Comparison of ENCODE assay signal across 9 cellular contexts in genomic region chr19:6458695-6459355, GRCh38. TPM values are rescaled to one million over a fixed set of nuclear protein-coding genes. Genes with fewer than 3 reads are reported as not detected.
DNase-seq lines count a peak whose midpoint lies in the region; ATAC-seq, FAIRE-seq and TF ChIP-seq lines count a peak whose summit lies in the region.
"Had no signal": no experiment of that assay in that cellular context is flagged by ENCODE, and none has a peak within 500 bp of the region (broad histone marks: within the 10 kb centered on the region; RNA-seq: fewer than 3 reads in every experiment).

No MANE protein-coding gene starts in this region.

- ATAC-seq in gastrocnemius medialis, result no peak

- DNase-seq in GM20000 (ENCODE audit: low spot score) (peak; percentile 37), left ventricle myocardium inferior (no peak), gastrocnemius medialis (no peak), RCC 7860 (ENCODE audit: low spot score) (no peak), DMS153 treated with DMSO at 0.1 percent for 48 hours (lab: John Stamatoyannopoulos, UW; ENCODE audit: unreplicated experiment) (no peak)
- no peak for DNase-seq in activated CD4-positive, CD25-positive, alpha-beta regulatory T cell treated with anti-CD3 and anti-CD28 coated beads, Interleukin-2, amount 50 U/mL, for 72 hours
- no peak for DNase-seq in activated CD4-positive, alpha-beta T cell treated with anti-CD3 and anti-CD28 coated beads, Interleukin-2, amount 50 U/mL, for 1 hour

- H3K27me3 ChIP-seq in left ventricle myocardium inferior (ENCODE audit: low read depth) (peaks cover 20% of the 10 kb centered on the region), gastrocnemius medialis (peaks cover 3 to 8% (median 8%) of the 10 kb centered on the region in 3 donors)

- H3K4me3 ChIP-seq in left ventricle myocardium inferior, result peak overlapping the region; percentile 80
- peak overlapping the region; percentile 64 to 82 (median 71) for H3K4me3 ChIP-seq in gastrocnemius medialis

- H3K27ac ChIP-seq in VCaP (peak overlapping the region; percentile 69), left ventricle myocardium inferior (replicated peaks) (peak overlapping the region; percentile 80), gastrocnemius medialis (peak overlapping the region; percentile 78 to 81 (median 80))

- no peak for TF ChIP-seq POLR2A in gastrocnemius medialis (IDR thresholded peaks at IDR 0.05)

- FAIRE-seq in RCC 7860 (lab: Jason Lieb, UNC), result no peak
- FAIRE-seq: TTC549 had no signal

- no peak for TF ChIP-seq CTCF in GM20000 (IDR thresholded peaks at IDR 0.05; ENCODE audit: extremely low read depth, missing control alignments)
- TF ChIP-seq CTCF in VCaP (conservative IDR thresholded peaks at IDR 0.05), result no peak
- TF ChIP-seq CTCF in left ventricle myocardium inferior (IDR thresholded peaks at IDR 0.05; ENCODE audit: borderline replicate concordance), result no peak
- no peak for TF ChIP-seq CTCF in gastrocnemius medialis (IDR thresholded peaks at IDR 0.05 in 4 of 5, conservative IDR thresholded peaks at IDR 0.05 in 1 of 5)

- in situ Hi-C loops in gastrocnemius medialis (cut with MboI; ENCODE audit: low sequenced_read_pairs in 4 of 4), result no loop called here

- H3K36me3 ChIP-seq in left ventricle myocardium inferior (peaks cover 32% of the 10 kb centered on the region), gastrocnemius medialis (peaks cover 5 to 25% of the 10 kb centered on the region in 2 donors)

- peaks cover 11% of the 10 kb centered on the region for H3K9me3 ChIP-seq in left ventricle myocardium inferior (replicated peaks)
- no peaks in the 10 kb centered on the region for H3K9me3 ChIP-seq in gastrocnemius medialis

- intact Hi-C loops in left ventricle myocardium inferior (cut with micrococcal nuclease) (no loop called here), gastrocnemius medialis (cut with DNase I; ENCODE audit: low total_unique reads) (loop anchor here (5.0 to 10.0 kb wide), 2 partner anchors 73 to 276 kb away; partner anchors contain the start of genes GPR108, TNFSF9 and TRIP10)

- H3K4me1 ChIP-seq in left ventricle myocardium inferior, result peaks cover 30% of the 10 kb centered on the region
- H3K4me1 ChIP-seq in gastrocnemius medialis, result peaks cover 5 to 14% of the 10 kb centered on the region in 2 donors

RNA-seq across cellular contexts. Expression of gene SLC25A23, which starts 0.8 kb away (rescaled TPM):
- 116 TPM for total RNA-seq in left ventricle myocardium inferior
- 10 to 100 TPM; 61.7 to 73.6 (median 65.0) TPM for total RNA-seq in gastrocnemius medialis

RNA-seq across cellular contexts. Expression of gene CRB3, which starts 5.2 kb away (rescaled TPM):
- total RNA-seq in left ventricle myocardium inferior, result not detected
- total RNA-seq in gastrocnemius medialis, result under 1 TPM in 1 of 4 donors, not detected in 3; 0.75 TPM

RNA-seq across cellular contexts. Expression of gene DENND1C, which starts 22.8 kb away (rescaled TPM):
- total RNA-seq in left ventricle myocardium inferior, result 1.2 TPM
- total RNA-seq in gastrocnemius medialis, result 1 to 10 TPM in 1 of 4 donors, under 1 TPM in 2, not detected in 1; 0.27 to 1.2 (median 0.29) TPM

RNA-seq across cellular contexts. Expression of gene SLC25A41, which starts 25.3 kb away (rescaled TPM):
- total RNA-seq in left ventricle myocardium inferior (0.16 TPM), gastrocnemius medialis (under 1 TPM in 1 of 4 donors, not detected in 3; 0.42 TPM)

RNA-seq across cellular contexts. Expression of gene KHSRP, which starts 34.2 kb away (rescaled TPM):
- 81.9 TPM for total RNA-seq in left ventricle myocardium inferior
- 100 to 1,000 TPM in 1 of 4 donors, 10 to 100 TPM in 3; 49.1 to 124 (median 85.6) TPM for total RNA-seq in gastrocnemius medialis
